20 cellular contexts compared by ENCODE assay signal in genomic region chr2:39395313-39395712, GRCh38. TPM values are rescaled to one million over a fixed set of nuclear protein-coding genes. Genes with fewer than 3 reads are reported as not detected.
DNase-seq lines count a peak whose midpoint lies in the region; ATAC-seq, FAIRE-seq and TF ChIP-seq lines count a peak whose summit lies in the region.
"Had no signal": no experiment of that assay in that cellular context is flagged by ENCODE, and none has a peak within 500 bp of the region (broad histone marks: within the 10 kb centered on the region; RNA-seq: fewer than 3 reads in every experiment).

No MANE protein-coding gene starts in this region.

- FAIRE-seq in astrocyte (lab: Jason Lieb, UNC), result no peak
- FAIRE-seq: GM12892, GM19239, H1, HTR-8/SVneo had no signal

- H3K27me3 ChIP-seq in left ventricle myocardium inferior (ENCODE audit: low read depth) (no peaks in the 10 kb centered on the region), astrocyte (ENCODE audit: insufficient read depth, low read length) (no peaks in the 10 kb centered on the region), smooth muscle cell (ENCODE audit: low read depth) (no peaks in the 10 kb centered on the region)
- H3K27me3 ChIP-seq: BLaER1 treated with 17β-estradiol and CSF1 and Interleukin-3, amounts not matched to agents 10 nM and 100 nM had no signal

- no peaks in the 10 kb centered on the region for H3K36me3 ChIP-seq in left ventricle myocardium inferior
- H3K36me3 ChIP-seq in astrocyte (ENCODE audit: insufficient read depth, low read length), result no peaks in the 10 kb centered on the region
- H3K36me3 ChIP-seq in smooth muscle cell (ENCODE audit: low read depth), result no peaks in the 10 kb centered on the region

- 90% methylated on average over 2 of the region's 2 CpGs for WGBS in smooth muscle cell (ENCODE audit: low lambda C conversion rate)

- DNase-seq in left ventricle myocardium inferior (no peak), cardiac septum (ENCODE audit: low spot score) (no peak), astrocyte (ENCODE audit: low read depth) (no peak), nephron progenitor cell (no peak), smooth muscle cell (lab: John Stamatoyannopoulos, UW; ENCODE audit: unreplicated experiment) (no peak), C1 segment of cervical spinal cord (lab: John Stamatoyannopoulos, UW) (no peak), GM19238 (ENCODE audit: insufficient read length, low spot score) (no peak)
- DNase-seq: CD4-positive, CD25-positive, alpha-beta regulatory T cell; CD8-positive, alpha-beta memory T cell; COR-L47; GDM1; H9; IMR-90 had no signal

- H3K27me3 Mint-ChIP-seq in astrocyte (ENCODE audit: low read depth, unreplicated experiment), result no peaks in the 10 kb centered on the region
- H3K27me3 Mint-ChIP-seq in nephron progenitor cell (ENCODE audit: low read depth, poor library complexity), result no peaks in the 10 kb centered on the region
- H3K27me3 Mint-ChIP-seq: B cell; CD4-positive, CD25-positive, alpha-beta regulatory T cell; CD8-positive, alpha-beta memory T cell had no signal

- H4K20me1 ChIP-seq in astrocyte (ENCODE audit: insufficient read depth, low read length), result peaks cover 73% of the 10 kb centered on the region
- H4K20me1 ChIP-seq in smooth muscle cell (ENCODE audit: low read depth), result peaks cover 86% of the 10 kb centered on the region

- H3K27ac Mint-ChIP-seq in astrocyte (ENCODE audit: unreplicated experiment) (peak overlapping the region; percentile 20), nephron progenitor cell (peak overlapping the region; percentile 86)
- H3K27ac Mint-ChIP-seq: B cell; CD4-positive, CD25-positive, alpha-beta regulatory T cell; CD8-positive, alpha-beta memory T cell had no signal

- no peaks in the 10 kb centered on the region for H3F3A ChIP-seq in smooth muscle cell (ENCODE audit: low read depth)

- H3K27ac ChIP-seq in left ventricle myocardium inferior (replicated peaks) (peak overlapping the region; percentile 67), astrocyte (ENCODE audit: low read depth, low read length) (no peak overlapping the region), smooth muscle cell (ENCODE audit: low read depth) (peak overlapping the region; percentile 21)
- H3K27ac ChIP-seq: BLaER1 treated with 17β-estradiol and CSF1 and Interleukin-3, amounts not matched to agents 10 nM and 100 nM had no signal

- H3K9me3 ChIP-seq in left ventricle myocardium inferior (replicated peaks), result no peaks in the 10 kb centered on the region
- H3K9me3 ChIP-seq in astrocyte (ENCODE audit: insufficient read depth, low read depth, low read length), result no peaks in the 10 kb centered on the region
- H3K9me3 ChIP-seq in smooth muscle cell (replicated peaks; ENCODE audit: low read depth), result no peaks in the 10 kb centered on the region

- H3K9ac ChIP-seq in astrocyte (ENCODE audit: low read length) (no peak overlapping the region), smooth muscle cell (ENCODE audit: low read depth) (no peak overlapping the region)
- H3K9ac ChIP-seq: BLaER1 treated with 17β-estradiol and CSF1 and Interleukin-3, amounts not matched to agents 10 nM and 100 nM had no signal

- H3K79me2 ChIP-seq in astrocyte (ENCODE audit: insufficient read depth, low read length) (peaks cover 94% of the 10 kb centered on the region), smooth muscle cell (ENCODE audit: low read depth) (peaks cover 97% of the 10 kb centered on the region)

- peaks cover 80% of the 10 kb centered on the region for H3K4me1 ChIP-seq in left ventricle myocardium inferior
- no peaks in the 10 kb centered on the region for H3K4me1 ChIP-seq in astrocyte (ENCODE audit: insufficient read depth, low read length)
- H3K4me1 ChIP-seq in smooth muscle cell (ENCODE audit: low read depth), result peaks cover 9% of the 10 kb centered on the region

- peaks cover 3% of the 10 kb centered on the region for H3K36me3 Mint-ChIP-seq in astrocyte (ENCODE audit: low read depth, unreplicated experiment)
- H3K36me3 Mint-ChIP-seq in nephron progenitor cell (ENCODE audit: low read depth), result peaks cover 30% of the 10 kb centered on the region

- H3K4me3 Mint-ChIP-seq in astrocyte (ENCODE audit: unreplicated experiment), result no peak overlapping the region
- no peak overlapping the region for H3K4me3 Mint-ChIP-seq in nephron progenitor cell
- H3K4me3 Mint-ChIP-seq: B cell; CD4-positive, CD25-positive, alpha-beta regulatory T cell; CD8-positive, alpha-beta memory T cell; H9 had no signal

- H3K4me2 ChIP-seq in astrocyte (ENCODE audit: low read length) (no peak overlapping the region), smooth muscle cell (no peak overlapping the region)
- H3K4me2 ChIP-seq: BLaER1 treated with 17β-estradiol and CSF1 and Interleukin-3, amounts not matched to agents 10 nM and 100 nM had no signal

- H3K4me1 Mint-ChIP-seq in astrocyte (ENCODE audit: low read depth, unreplicated experiment), result peaks cover 30% of the 10 kb centered on the region
- peaks cover 19% of the 10 kb centered on the region for H3K4me1 Mint-ChIP-seq in nephron progenitor cell

- ATAC-seq in GM18502 (IDR thresholded peaks at IDR 0.05; ENCODE audit: poor library complexity, unreplicated experiment), result no peak

- H3K4me3 ChIP-seq in left ventricle myocardium inferior (no peak overlapping the region), astrocyte (ENCODE audit: insufficient read depth, low read depth, low read length) (no peak overlapping the region), smooth muscle cell (no peak overlapping the region)
- H3K4me3 ChIP-seq: BLaER1 treated with 17β-estradiol and CSF1 and Interleukin-3, amounts not matched to agents 10 nM and 100 nM had no signal

- H2AFZ ChIP-seq in astrocyte (ENCODE audit: low read depth, low read length) (no peak overlapping the region), smooth muscle cell (ENCODE audit: low read depth) (no peak overlapping the region)

- H3K9me3 Mint-ChIP-seq in astrocyte (ENCODE audit: unreplicated experiment) (no peaks in the 10 kb centered on the region), nephron progenitor cell (peaks cover 11% of the 10 kb centered on the region)
- H3K9me3 Mint-ChIP-seq: CD4-positive, CD25-positive, alpha-beta regulatory T cell; CD8-positive, alpha-beta memory T cell; H9 had no signal

- TF ChIP-seq CTCF in left ventricle myocardium inferior (IDR thresholded peaks at IDR 0.05; ENCODE audit: borderline replicate concordance) (no peak), astrocyte (IDR thresholded peaks at IDR 0.05; ENCODE audit: insufficient read depth, low read depth, low read length) (no peak), nephron progenitor cell (IDR thresholded peaks at IDR 0.05) (no peak), smooth muscle cell (IDR thresholded peaks at IDR 0.05; ENCODE audit: borderline replicate concordance, insufficient read depth, poor library complexity, severe bottlenecking) (no peak)

- intact Hi-C loops in left ventricle myocardium inferior (cut with micrococcal nuclease) (no loop called here), cardiac septum (cut with DNase I) (no loop called here)

RNA-seq across cellular contexts. Expression of gene MAP4K3, which starts 41.8 kb away (rescaled TPM):
- total RNA-seq in left ventricle myocardium inferior (37.1 TPM), cardiac septum (40.0 TPM), astrocyte (49.3 and 58.1 TPM in 2 replicates), smooth muscle cell (70.9 and 91.7 TPM in 2 replicates)
- 21.3 and 30.8 TPM in 2 replicates for polyA plus RNA-seq in smooth muscle cell
